ENCODE assay signal across 8 cellular contexts in the genomic region with DNA sequence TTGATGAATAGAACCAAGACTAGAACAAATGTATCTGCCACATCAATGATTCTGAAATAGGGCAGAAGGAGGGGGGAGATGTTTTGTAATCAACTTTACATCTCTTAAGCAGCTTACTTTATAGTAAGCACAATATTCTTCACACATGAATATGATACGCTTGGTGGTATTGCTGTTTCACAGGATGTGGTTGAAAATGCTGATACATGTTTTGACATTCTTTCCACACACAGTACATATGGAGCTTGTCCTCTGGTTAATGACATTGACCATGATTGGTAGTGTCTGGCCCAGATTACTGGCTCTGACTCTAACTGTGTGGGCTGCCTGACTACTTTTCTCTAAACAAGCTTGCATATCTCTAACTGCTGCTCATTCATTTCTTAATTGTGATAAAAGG.
DNase-seq lines count a peak whose midpoint lies in the region; ATAC-seq and TF ChIP-seq lines count a peak whose summit lies in the region.

No MANE protein-coding gene starts in this region.

- CTCF ChIA-PET in activated CD8-positive, alpha-beta memory T cell treated with anti-CD3 and anti-CD28 coated beads, Interleukin-2, amount 10 ng/mL, durations not matched to agents 7 days and 5 days (lab: Charles Lee) = interaction anchor here (1.1 to 3.9 kb wide), 4 partner anchors 20 to 64 kb away, joined by 3 to 27 read pairs (median 6); no protein-coding TSS in a partner anchor
- CTCF ChIA-PET in RWPE1 (lab: Yijun Ruan, JAX) = no interaction called here

- TF ChIP-seq CTCF in RWPE1 (conservative IDR thresholded peaks at IDR 0.05; ENCODE audit: low read depth) = no peak

- ATAC-seq in activated CD8-positive, alpha-beta memory T cell treated with anti-CD3 and anti-CD28 coated beads, Interleukin-2, amount 10 ng/mL, durations not matched to agents 7 days and 5 days = peak; percentile 86
- ATAC-seq in HG03097 (IDR thresholded peaks at IDR 0.05; ENCODE audit: low FRiP score, unreplicated experiment) (peak; percentile 70), memory B cell (ENCODE audit: low read depth) (no peak)
- ATAC-seq in activated naive CD4-positive, alpha-beta T cell treated with anti-CD3 and anti-CD28 coated beads, Interleukin-2, amount 50 U/mL, for 72 hours = peak; percentile 80 to 90

- H3K4me1 Mint-ChIP-seq in activated CD8-positive, alpha-beta memory T cell treated with anti-CD3 and anti-CD28 coated beads, Interleukin-2, amount 10 ng/mL, durations not matched to agents 7 days and 5 days = peaks cover 75% of the 10 kb centered on the region
- H3K4me1 Mint-ChIP-seq in memory B cell = peaks cover 45% of the 10 kb centered on the region

- H3K4me3 Mint-ChIP-seq in activated CD8-positive, alpha-beta memory T cell treated with anti-CD3 and anti-CD28 coated beads, Interleukin-2, amount 10 ng/mL, durations not matched to agents 7 days and 5 days = peak overlapping the region; percentile 56
- H3K4me3 Mint-ChIP-seq in memory B cell = no peak overlapping the region

- DNase-seq in activated CD8-positive, alpha-beta memory T cell treated with anti-CD3 and anti-CD28 coated beads, Interleukin-2, amount 10 ng/mL, durations not matched to agents 7 days and 5 days = peak; percentile 74
- no peak for DNase-seq in activated CD8-positive, alpha-beta memory T cell treated with anti-CD3 and anti-CD28 coated beads, Interleukin-2, amount 50 U/mL, for 48 hours
- DNase-seq in activated naive CD4-positive, alpha-beta T cell treated with anti-CD3 and anti-CD28 coated beads, Interleukin-2, amount 50 U/mL, for 72 hours (ENCODE audit: low spot score in 2 of 2) = no peak
- DNase-seq in memory B cell (ENCODE audit: low spot score in 2 of 2) (no peak), C1 segment of cervical spinal cord (lab: John Stamatoyannopoulos, UW) (no peak), RWPE1 (ENCODE audit: low spot score) (no peak), HuH-7 (ENCODE audit: low spot score) (no peak)

- no peaks in the 10 kb centered on the region for H3K27me3 Mint-ChIP-seq in activated CD8-positive, alpha-beta memory T cell treated with anti-CD3 and anti-CD28 coated beads, Interleukin-2, amount 10 ng/mL, durations not matched to agents 7 days and 5 days
- H3K27me3 Mint-ChIP-seq in memory B cell = no peaks in the 10 kb centered on the region

- H3K27ac ChIP-seq in RWPE1 = no peak overlapping the region

- peak overlapping the region; percentile 96 for H3K27ac Mint-ChIP-seq in activated CD8-positive, alpha-beta memory T cell treated with anti-CD3 and anti-CD28 coated beads, Interleukin-2, amount 10 ng/mL, durations not matched to agents 7 days and 5 days
- peak overlapping the region in 1 of 2 donors; percentile 23 for H3K27ac Mint-ChIP-seq in activated naive CD4-positive, alpha-beta T cell treated with anti-CD3 and anti-CD28 coated beads, Interleukin-2, amount 50 U/mL, for 72 hours
- H3K27ac Mint-ChIP-seq in memory B cell = peak overlapping the region; percentile 60

- peaks cover 53% of the 10 kb centered on the region for H3K36me3 Mint-ChIP-seq in activated CD8-positive, alpha-beta memory T cell treated with anti-CD3 and anti-CD28 coated beads, Interleukin-2, amount 10 ng/mL, durations not matched to agents 7 days and 5 days
- peaks cover 0 to 7% of the 10 kb centered on the region in 2 donors for H3K36me3 Mint-ChIP-seq in activated naive CD4-positive, alpha-beta T cell treated with anti-CD3 and anti-CD28 coated beads, Interleukin-2, amount 50 U/mL, for 72 hours
- H3K36me3 Mint-ChIP-seq in memory B cell = peaks cover 28% of the 10 kb centered on the region

- POLR2A ChIA-PET in RWPE1 (lab: Yijun Ruan, JAX; ENCODE audit: low non-redundant PET) = no interaction called here

- H3K9me3 Mint-ChIP-seq in activated CD8-positive, alpha-beta memory T cell treated with anti-CD3 and anti-CD28 coated beads, Interleukin-2, amount 10 ng/mL, durations not matched to agents 7 days and 5 days (ENCODE audit: low read depth) = no peaks in the 10 kb centered on the region
- H3K9me3 Mint-ChIP-seq in activated naive CD4-positive, alpha-beta T cell treated with anti-CD3 and anti-CD28 coated beads, Interleukin-2, amount 50 U/mL, for 72 hours = no peaks in the 10 kb centered on the region
- no peaks in the 10 kb centered on the region for H3K9me3 Mint-ChIP-seq in memory B cell
